ENCODE assay signal across 28 cellular contexts in genomic region chr6:17442196-17442595, GRCh38. TPM values are rescaled to one million over a fixed set of nuclear protein-coding genes. Genes with fewer than 3 reads are reported as not detected.
"Had no signal": no experiment of that assay in that cellular context is flagged by ENCODE, and none has a peak within 500 bp of the region (broad histone marks: within the 10 kb centered on the region; RNA-seq: fewer than 3 reads in every experiment).

No MANE protein-coding gene starts in this region.

- H3K27ac ChIP-seq: KMS-11 had no signal

- H3K36me3 Mint-ChIP-seq: activated CD8-positive, alpha-beta memory T cell treated with anti-CD3 and anti-CD28 coated beads, Interleukin-2, amount 10 ng/mL, durations not matched to agents 7 days and 5 days; activated naive CD8-positive, alpha-beta T cell had no signal

- H3K9me3 ChIP-seq: MG63 had no signal

- DNase-seq: activated B cell treated with CpG ODN at 0.5 μM for 24 hours; activated CD4-positive, alpha-beta T cell treated with anti-CD3 and anti-CD28 coated beads for 1 hour; activated CD4-positive, alpha-beta T cell treated with anti-CD3 and anti-CD28 coated beads, Interleukin-2, amount 10 ng/mL, durations not matched to agents 24 days and 14 days; activated CD4-positive, alpha-beta T cell treated with anti-CD3 and anti-CD28 coated beads, Interleukin-2, amount 50 U/mL, for 48 hours; activated CD8-positive, alpha-beta memory T cell treated with anti-CD3 and anti-CD28 coated beads, Interleukin-2, amount 10 ng/mL, durations not matched to agents 7 days and 5 days; activated effector memory CD4-positive, alpha-beta T cell treated with Interleukin-2 at 50 U/mL for 16 hours; activated naive CD4-positive, alpha-beta T cell treated with anti-CD3 and anti-CD28 coated beads for 36 hours; activated T-cell treated with anti-CD3 and anti-CD28 coated beads, Interleukin-2, amount 50 U/mL, for 24 hours; amygdala; MG63; NCI-H1105; NCI-H1436; NCI-H1694 treated with DMSO at 0.1 percent for 48 hours; NCI-H2029 treated with DMSO at 0.1 percent for 48 hours; NCI-H345; NCI-H510A; NCI-H82; PC-3; SIG-M5; T-helper 2 cell; T1000 had no signal

- H3K4me2 ChIP-seq: KMS-11 had no signal

- H3K27ac Mint-ChIP-seq: activated B cell treated with CpG ODN at 0.5 μM for 24 hours; activated CD4-positive, alpha-beta T cell treated with anti-CD3 and anti-CD28 coated beads, Interleukin-2, amount 10 ng/mL, durations not matched to agents 24 days and 14 days; activated CD8-positive, alpha-beta memory T cell treated with anti-CD3 and anti-CD28 coated beads, Interleukin-2, amount 10 ng/mL, durations not matched to agents 7 days and 5 days; activated naive CD4-positive, alpha-beta T cell treated with anti-CD3 and anti-CD28 coated beads for 36 hours; activated naive CD8-positive, alpha-beta T cell; activated T-cell treated with anti-CD3 and anti-CD28 coated beads, Interleukin-2, amount 50 U/mL, for 24 hours; activated T-helper 1 cell treated with anti-CD3 and anti-CD28 coated beads, Interleukin-12 subunit alpha, Interleukin-12 subunit beta, Interleukin-2, Interleukin-4 antibody, amounts not matched to agents 30 ng/mL and 10 ng/mL and 1 ng/mL, durations not matched to agents 14 hours and 24 hours and 36 hours had no signal

- ATAC-seq: activated CD8-positive, alpha-beta memory T cell treated with anti-CD3 and anti-CD28 coated beads, Interleukin-2, amount 10 ng/mL, durations not matched to agents 7 days and 5 days; PC-3 had no signal

- H3K27me3 ChIP-seq: MG63 had no signal

- H3K27me3 Mint-ChIP-seq: activated B cell treated with CpG ODN at 0.5 μM for 24 hours; activated CD4-positive, alpha-beta T cell treated with anti-CD3 and anti-CD28 coated beads, Interleukin-2, amount 10 ng/mL, durations not matched to agents 24 days and 14 days had no signal

- H3K4me3 Mint-ChIP-seq: activated B cell treated with CpG ODN at 0.5 μM for 24 hours; activated CD4-positive, alpha-beta T cell treated with anti-CD3 and anti-CD28 coated beads, Interleukin-2, amount 10 ng/mL, durations not matched to agents 24 days and 14 days; activated CD8-positive, alpha-beta memory T cell treated with anti-CD3 and anti-CD28 coated beads, Interleukin-2, amount 10 ng/mL, durations not matched to agents 7 days and 5 days; activated naive CD4-positive, alpha-beta T cell treated with anti-CD3 and anti-CD28 coated beads for 36 hours; activated naive CD8-positive, alpha-beta T cell; activated T-cell treated with anti-CD3 and anti-CD28 coated beads, Interleukin-2, amount 50 U/mL, for 24 hours; activated T-helper 1 cell treated with anti-CD3 and anti-CD28 coated beads, Interleukin-12 subunit alpha, Interleukin-12 subunit beta, Interleukin-2, Interleukin-4 antibody, amounts not matched to agents 30 ng/mL and 10 ng/mL and 1 ng/mL, durations not matched to agents 14 hours and 24 hours and 36 hours; brain had no signal

- H3K4me3 ChIP-seq: MG63 had no signal

- H3K9me3 Mint-ChIP-seq: activated B cell treated with CpG ODN at 0.5 μM for 24 hours; activated CD4-positive, alpha-beta T cell treated with anti-CD3 and anti-CD28 coated beads, Interleukin-2, amount 10 ng/mL, durations not matched to agents 24 days and 14 days; activated T-cell treated with anti-CD3 and anti-CD28 coated beads, Interleukin-2, amount 50 U/mL, for 24 hours; activated T-helper 1 cell treated with anti-CD3 and anti-CD28 coated beads, Interleukin-12 subunit alpha, Interleukin-12 subunit beta, Interleukin-2, Interleukin-4 antibody, amounts not matched to agents 30 ng/mL and 10 ng/mL and 1 ng/mL, durations not matched to agents 14 hours and 24 hours and 36 hours had no signal

- H3K36me3 ChIP-seq: MG63 had no signal

- FAIRE-seq: astrocyte, RCC 7860, TTC549 had no signal

- H3K4me1 Mint-ChIP-seq: activated CD4-positive, alpha-beta T cell treated with anti-CD3 and anti-CD28 coated beads, Interleukin-2, amount 10 ng/mL, durations not matched to agents 24 days and 14 days; activated CD8-positive, alpha-beta memory T cell treated with anti-CD3 and anti-CD28 coated beads, Interleukin-2, amount 10 ng/mL, durations not matched to agents 7 days and 5 days had no signal

- H3K9ac ChIP-seq: KMS-11 had no signal

RNA-seq across cellular contexts. Expression of gene CAP2, which starts 48.8 kb away (rescaled TPM):
- total RNA-seq: activated B cell treated with CpG ODN at 0.5 μM for 24 hours; activated CD4-positive, alpha-beta T cell treated with anti-CD3 and anti-CD28 coated beads, Interleukin-2, amount 10 ng/mL, durations not matched to agents 24 days and 14 days; activated CD8-positive, alpha-beta memory T cell treated with anti-CD3 and anti-CD28 coated beads, Interleukin-2, amount 10 ng/mL, durations not matched to agents 7 days and 5 days; activated naive CD4-positive, alpha-beta T cell treated with anti-CD3 and anti-CD28 coated beads for 36 hours; activated T-helper 1 cell treated with anti-CD3 and anti-CD28 coated beads, Interleukin-12 subunit alpha, Interleukin-12 subunit beta, Interleukin-2, Interleukin-4 antibody, amounts not matched to agents 30 ng/mL and 10 ng/mL and 1 ng/mL, durations not matched to agents 14 hours and 24 hours and 36 hours had no signal
